In genomic region chr15:99264125-99264524, GRCh38 we compare ENCODE assay signal across 1 cellular context.
TF ChIP-seq lines count a peak whose summit lies in the region.

No MANE protein-coding gene starts in this region.

TF ChIP-seq in HEK293, 187 proteins besides CTCF, POLR2A, EP300 and RAD21 (continued from another document):
- TF ChIP-seq ZNF280C (tag by site-specific recombination; IDR thresholded peaks at IDR 0.05), result no peak
- no peak for TF ChIP-seq ZNF266 (tag by site-specific recombination; IDR thresholded peaks at IDR 0.05; ENCODE audit: low read depth)
- no peak for TF ChIP-seq ZNF214 (tag by site-specific recombination; IDR thresholded peaks at IDR 0.05; ENCODE audit: borderline replicate concordance)
- no peak for TF ChIP-seq BCL11A (tag by site-specific recombination; IDR thresholded peaks at IDR 0.05; ENCODE audit: low read depth)
